In genomic region chr17:44977740-44978584, GRCh38 we compare ENCODE assay signal across 1 cellular context.
TF ChIP-seq lines count a peak whose summit lies in the region.

No MANE protein-coding gene starts in this region.

TF ChIP-seq in HepG2, 621 proteins besides CTCF, POLR2A, EP300 and RAD21:
- TF ChIP-seq ZNF652 (CRISPR knock-in tag; IDR thresholded peaks at IDR 0.05; ENCODE audit: borderline replicate concordance, low read depth) (peak; percentile 46), SMAD9 (CRISPR knock-in tag; IDR thresholded peaks at IDR 0.05) (no peak)
TF ChIP-seq in HepG2: peak in this region for 1.
